Comparison of ENCODE assay signal across 15 cellular contexts in the genomic region with DNA sequence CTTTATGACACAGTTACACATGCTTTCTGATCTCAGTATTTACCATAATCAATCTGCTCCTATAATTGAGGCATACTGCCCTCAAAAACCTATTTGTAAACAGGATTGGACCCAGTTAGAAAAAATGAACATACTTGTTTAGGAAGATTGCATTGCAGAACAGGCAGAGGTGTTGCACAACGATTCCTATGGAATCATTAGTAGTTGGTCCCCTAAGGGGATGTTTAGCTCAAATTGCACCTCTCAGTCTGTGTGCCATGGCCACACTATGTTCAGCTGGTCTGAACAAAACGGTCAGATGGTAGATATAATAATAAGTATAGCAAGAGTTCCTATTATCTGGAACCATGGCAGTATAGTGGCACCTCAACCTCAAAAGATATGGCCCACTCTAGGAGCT. TPM values are rescaled to one million over a fixed set of nuclear protein-coding genes. Genes with fewer than 3 reads are reported as not detected.
"Had no signal": no experiment of that assay in that cellular context is flagged by ENCODE, and none has a peak within 500 bp of the region (broad histone marks: within the 10 kb centered on the region; RNA-seq: fewer than 3 reads in every experiment).

No MANE protein-coding gene starts in this region.

RNA-seq across cellular contexts. Expression of gene SLC22A16, which starts 28.5 kb away (rescaled TPM):
- total RNA-seq: left colon; left lobe of liver; left ventricle myocardium inferior; left ventricle myocardium superior; lung microvascular endothelial cell; mesothelial cell of epicardium; mononuclear cell; mucosa of gallbladder; myocyte; naive thymus-derived CD8-positive, alpha-beta T cell had no signal
- polyA plus RNA-seq: immature natural killer cell; keratinocyte; liver; mammary epithelial cell; naive thymus-derived CD4-positive, alpha-beta T cell; naive thymus-derived CD8-positive, alpha-beta T cell had no signal
